In the genomic region with DNA sequence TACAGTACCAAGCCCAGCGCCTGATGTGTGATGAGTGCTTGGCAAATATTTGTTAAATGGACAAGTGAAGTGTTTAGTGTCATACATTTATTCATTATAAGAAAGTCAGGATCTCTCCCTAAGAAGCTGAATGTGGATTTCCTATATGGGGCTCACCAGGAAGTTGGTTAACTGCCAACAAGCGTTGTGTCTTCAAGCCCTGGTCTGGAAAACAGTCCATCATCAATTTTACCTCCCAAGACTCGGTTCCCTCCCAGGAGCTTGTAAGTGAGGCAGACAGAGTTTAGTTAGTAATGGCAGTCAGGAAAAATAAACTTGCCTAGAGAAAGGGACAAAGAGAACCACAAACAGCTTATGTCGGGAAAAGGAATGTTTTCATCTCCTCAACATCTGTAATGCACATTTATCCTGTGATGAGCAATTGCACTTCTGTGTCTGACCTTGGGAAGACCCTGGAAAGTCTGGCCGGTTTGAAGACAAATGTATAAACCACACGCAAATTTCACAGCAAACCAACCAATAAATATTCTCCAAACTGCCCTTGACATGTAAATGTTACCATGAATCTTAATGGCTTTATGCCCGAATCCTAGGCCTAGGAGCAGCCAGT, we compare ENCODE assay signal across 31 cellular contexts. TPM values are rescaled to one million over a fixed set of nuclear protein-coding genes. Genes with fewer than 3 reads are reported as not detected.
DNase-seq lines count a peak whose midpoint lies in the region; ATAC-seq, FAIRE-seq and TF ChIP-seq lines count a peak whose summit lies in the region.
"Had no signal": no experiment of that assay in that cellular context is flagged by ENCODE, and none has a peak within 500 bp of the region (broad histone marks: within the 10 kb centered on the region; RNA-seq: fewer than 3 reads in every experiment).

No MANE protein-coding gene starts in this region.

- no peak overlapping the region for H3K4me2 ChIP-seq in astrocyte (ENCODE audit: low read length)
- H3K4me2 ChIP-seq: KMS-11, SK-N-SH had no signal

- no peaks in the 10 kb centered on the region for H3K36me3 ChIP-seq in astrocyte (ENCODE audit: insufficient read depth, low read length)
- H3K36me3 ChIP-seq: adrenal gland, esophagus muscularis mucosa, lower lobe of right lung had no signal

- no peak overlapping the region for H2AFZ ChIP-seq in astrocyte (ENCODE audit: low read depth, low read length)

- no peaks in the 10 kb centered on the region for H4K20me1 ChIP-seq in astrocyte (ENCODE audit: insufficient read depth, low read length)

- FAIRE-seq in astrocyte (lab: Jason Lieb, UNC): no peak
- FAIRE-seq: bronchial epithelial cell, kidney had no signal

- no peak overlapping the region for H3K4me3 ChIP-seq in astrocyte (ENCODE audit: insufficient read depth, low read depth, low read length)
- H3K4me3 ChIP-seq: adrenal gland, coronary artery, esophagus muscularis mucosa, lower lobe of right lung had no signal

- no peak overlapping the region for H3K4me3 Mint-ChIP-seq in astrocyte (ENCODE audit: unreplicated experiment)
- H3K4me3 Mint-ChIP-seq: activated CD4-positive, alpha-beta T cell treated with anti-CD3 and anti-CD28 coated beads for 36 hours; activated T-cell treated with anti-CD3 and anti-CD28 coated beads, Interleukin-2, amount 50 U/mL, for 24 hours; CD4-positive, alpha-beta T cell; effector memory CD8-positive, alpha-beta T cell; neural crest cell; stimulated activated naive B cell treated with anti-CD40 and anti-IgM and Interleukin-4, amounts not matched to agents 10 μg/mL and 1 μg/mL and 100 μg/mL, for 72 hours had no signal

- H3K27me3 Mint-ChIP-seq in astrocyte (ENCODE audit: low read depth, unreplicated experiment): peaks cover 7% of the 10 kb centered on the region
- H3K27me3 Mint-ChIP-seq: activated CD4-positive, alpha-beta T cell treated with anti-CD3 and anti-CD28 coated beads for 36 hours; activated T-cell treated with anti-CD3 and anti-CD28 coated beads, Interleukin-2, amount 50 U/mL, for 24 hours; CD4-positive, alpha-beta T cell; effector memory CD8-positive, alpha-beta T cell had no signal

- peaks cover 3% of the 10 kb centered on the region for H3K4me1 Mint-ChIP-seq in astrocyte (ENCODE audit: low read depth, unreplicated experiment)
- H3K4me1 Mint-ChIP-seq: activated CD4-positive, alpha-beta T cell treated with anti-CD3 and anti-CD28 coated beads for 36 hours; neural crest cell; stimulated activated naive B cell treated with anti-CD40 and anti-IgM and Interleukin-4, amounts not matched to agents 10 μg/mL and 1 μg/mL and 100 μg/mL, for 72 hours had no signal

- H3K9me3 Mint-ChIP-seq in astrocyte (ENCODE audit: unreplicated experiment): peaks cover 15% of the 10 kb centered on the region
- H3K9me3 Mint-ChIP-seq: effector memory CD8-positive, alpha-beta T cell had no signal

- no peak overlapping the region for H3K27ac ChIP-seq in astrocyte (ENCODE audit: low read depth, low read length)
- H3K27ac ChIP-seq: adrenal gland, coronary artery, esophagus muscularis mucosa, KMS-11, lower lobe of right lung had no signal

- no peaks in the 10 kb centered on the region for H3K4me1 ChIP-seq in astrocyte (ENCODE audit: insufficient read depth, low read length)
- H3K4me1 ChIP-seq: adrenal gland, esophagus muscularis mucosa, lower lobe of right lung had no signal

- no peak for TF ChIP-seq CTCF in astrocyte (IDR thresholded peaks at IDR 0.05; ENCODE audit: insufficient read depth, low read depth, low read length)

- no peak overlapping the region for H3K27ac Mint-ChIP-seq in astrocyte (ENCODE audit: unreplicated experiment)
- H3K27ac Mint-ChIP-seq: activated CD4-positive, alpha-beta T cell treated with anti-CD3 and anti-CD28 coated beads for 36 hours; activated T-cell treated with anti-CD3 and anti-CD28 coated beads, Interleukin-2, amount 50 U/mL, for 24 hours; CD4-positive, alpha-beta T cell; effector memory CD8-positive, alpha-beta T cell; stimulated activated naive B cell treated with anti-CD40 and anti-IgM and Interleukin-4, amounts not matched to agents 10 μg/mL and 1 μg/mL and 100 μg/mL, for 72 hours had no signal

- H3K79me2 ChIP-seq in astrocyte (ENCODE audit: insufficient read depth, low read length): no peaks in the 10 kb centered on the region

- H3K27me3 ChIP-seq in astrocyte (ENCODE audit: insufficient read depth, low read length): no peaks in the 10 kb centered on the region
- H3K27me3 ChIP-seq: adrenal gland had no signal

- ATAC-seq in GM19397 (IDR thresholded peaks at IDR 0.05; ENCODE audit: unreplicated experiment): no peak
- ATAC-seq: activated CD4-positive, alpha-beta T cell treated with anti-CD3 and anti-CD28 coated beads for 36 hours; effector memory CD8-positive, alpha-beta T cell; right cardiac atrium; stimulated activated naive B cell treated with anti-CD40 and anti-IgM and Interleukin-4, amounts not matched to agents 10 μg/mL and 1 μg/mL and 100 μg/mL, for 72 hours had no signal

- DNase-seq in AG08395 (ENCODE audit: low spot score): peak; percentile 82
- DNase-seq in EL: peak; percentile 57
- DNase-seq in astrocyte (ENCODE audit: low read depth): peak; percentile 80
- peak; percentile 35 for DNase-seq in iris pigment epithelial cell (ENCODE audit: low read depth)
- DNase-seq in SW480 (ENCODE audit: low spot score): no peak
- DNase-seq in GM19240 (ENCODE audit: insufficient read length, low spot score): no peak
- DNase-seq: ACHN; activated CD4-positive, alpha-beta T cell treated with anti-CD3 and anti-CD28 coated beads for 36 hours; activated CD8-positive, alpha-beta memory T cell treated with anti-CD3 and anti-CD28 coated beads for 24 hours; activated T-cell treated with anti-CD3 and anti-CD28 coated beads, Interleukin-2, amount 50 U/mL, for 24 hours; CD4-positive, alpha-beta T cell; DMS 273 treated with DMSO at 0.1 percent for 48 hours; effector memory CD8-positive, alpha-beta T cell; GF-D8; lower lobe of right lung; NCI-H146; NCI-H82; right cardiac atrium; SK-N-SH; stimulated activated CD4-positive, alpha-beta T cell treated with anti-CD3 and anti-CD28 coated beads, Interleukin-12 subunit alpha, Interleukin-12 subunit beta, amount 100 ng/mL, for 4 hours; stimulated activated CD4-positive, alpha-beta T cell treated with anti-CD3 and anti-CD28 coated beads, Interleukin-4, amount 100 ng/mL, for 24 hours; stimulated activated naive B cell treated with anti-CD40 and anti-IgM and Interleukin-4, amounts not matched to agents 10 μg/mL and 1 μg/mL and 100 μg/mL, for 72 hours; T-helper 2 cell had no signal

- H3K9ac ChIP-seq in astrocyte (ENCODE audit: low read length): no peak overlapping the region
- H3K9ac ChIP-seq: KMS-11, SK-N-SH had no signal

- peaks cover 10% of the 10 kb centered on the region for H3K9me3 ChIP-seq in astrocyte (ENCODE audit: insufficient read depth, low read depth, low read length)
- H3K9me3 ChIP-seq: adrenal gland, lower lobe of right lung, SK-N-SH had no signal

- H3K36me3 Mint-ChIP-seq in astrocyte (ENCODE audit: low read depth, unreplicated experiment): peaks cover 20% of the 10 kb centered on the region

RNA-seq across cellular contexts. Expression of a gene that starts 28.3 kb away (rescaled TPM):
- 3.3 and 3.6 TPM in 2 replicates for total RNA-seq in astrocyte

Comparison
In these comparisons a context has a peak if more than half of its experiments do, and no peak if none do; other contexts are left out.
1. DNase-seq: peak in AG08395 (single experiment), EL (single experiment), astrocyte (single experiment) and iris pigment epithelial cell (single experiment); none in SW480 (single experiment) and GM19240 (single experiment).